In the genomic region with DNA sequence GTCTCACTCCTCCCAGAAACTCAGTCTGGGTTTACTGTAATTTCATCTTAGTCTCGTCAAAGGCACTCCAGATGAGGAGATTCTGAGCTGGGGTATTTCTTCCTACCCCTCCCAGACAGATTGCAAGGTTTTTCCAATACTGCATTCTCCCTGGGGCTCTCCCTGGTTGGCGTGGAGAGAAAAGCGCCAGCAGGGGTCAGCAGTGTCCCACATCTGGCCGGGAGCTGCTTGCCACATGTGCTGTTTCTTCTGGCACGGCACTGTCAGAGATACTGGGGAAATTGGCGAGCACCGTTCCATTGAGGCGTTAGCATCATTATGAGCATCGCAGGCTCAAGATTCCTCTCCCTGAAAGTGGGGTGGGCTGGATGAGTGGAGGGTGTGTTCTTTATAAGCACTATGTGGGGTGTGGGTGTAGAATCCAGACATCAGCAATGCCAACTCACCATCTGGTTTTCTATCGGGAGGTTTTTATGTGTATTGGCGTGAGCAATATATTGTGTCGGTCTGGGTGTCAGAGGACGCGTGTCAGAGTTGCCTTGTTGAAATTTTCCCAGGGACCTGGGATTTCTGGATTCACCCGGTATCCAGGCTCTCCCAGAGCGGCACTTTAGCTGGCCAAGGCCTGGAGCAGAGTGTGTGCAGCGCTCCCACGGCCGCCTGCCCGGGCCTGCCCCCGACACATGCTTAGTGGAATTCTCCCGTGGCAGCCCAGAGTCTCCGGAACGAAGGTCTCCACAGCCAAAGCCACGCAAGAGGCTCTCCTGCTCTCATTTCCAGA, we compare ENCODE assay signal across 8 cellular contexts. TPM values are rescaled to one million over a fixed set of nuclear protein-coding genes. Genes with fewer than 3 reads are reported as not detected.
DNase-seq lines count a peak whose midpoint lies in the region; ATAC-seq, FAIRE-seq and TF ChIP-seq lines count a peak whose summit lies in the region.

No MANE protein-coding gene starts in this region.

- no peaks in the 10 kb centered on the region for H3K36me3 Mint-ChIP-seq in astrocyte (ENCODE audit: low read depth, unreplicated experiment)

- H3K4me1 ChIP-seq in OCI-LY3 (ENCODE audit: low read length) (peaks cover 16% of the 10 kb centered on the region), astrocyte (ENCODE audit: insufficient read depth, low read length) (peaks cover 25% of the 10 kb centered on the region), skeletal muscle tissue (ENCODE audit: control insufficient read depth in 3 of 3, insufficient read depth in 3 of 3, low read length in 3 of 3) (peaks cover 19 to 24% (median 20%) of the 10 kb centered on the region in 3 donors)

- H3K4me3 Mint-ChIP-seq in astrocyte (ENCODE audit: unreplicated experiment), result peak overlapping the region; percentile 27

- ATAC-seq in GM21515 (IDR thresholded peaks at IDR 0.05; ENCODE audit: unreplicated experiment) (no peak), GM19035 (IDR thresholded peaks at IDR 0.05; ENCODE audit: unreplicated experiment) (no peak)

- H3K4me1 Mint-ChIP-seq in astrocyte (ENCODE audit: low read depth, unreplicated experiment), result peaks cover 39% of the 10 kb centered on the region

- no peak for FAIRE-seq in D721Med (lab: Jason Lieb, UNC)
- no peak for FAIRE-seq in HTR-8/SVneo (lab: Jason Lieb, UNC)
- FAIRE-seq in astrocyte (lab: Jason Lieb, UNC), result peak; percentile 5

- H3K27me3 Mint-ChIP-seq in astrocyte (ENCODE audit: low read depth, unreplicated experiment), result no peaks in the 10 kb centered on the region

- H3K9me3 Mint-ChIP-seq in astrocyte (ENCODE audit: unreplicated experiment), result no peaks in the 10 kb centered on the region

- H3K27ac Mint-ChIP-seq in astrocyte (ENCODE audit: unreplicated experiment), result peak overlapping the region; percentile 78

- H3K79me2 ChIP-seq in OCI-LY3 (ENCODE audit: low read length) (no peaks in the 10 kb centered on the region), astrocyte (ENCODE audit: insufficient read depth, low read length) (no peaks in the 10 kb centered on the region)

- H3K27ac ChIP-seq in OCI-LY3 (ENCODE audit: low read length) (no peak overlapping the region), astrocyte (ENCODE audit: low read depth, low read length) (no peak overlapping the region), skeletal muscle tissue (ENCODE audit: low read depth, low read length) (peak overlapping the region; percentile 77)

- no peak overlapping the region for H2AFZ ChIP-seq in OCI-LY3 (ENCODE audit: low read depth, low read length)
- no peak overlapping the region for H2AFZ ChIP-seq in astrocyte (ENCODE audit: low read depth, low read length)

- H3K27me3 ChIP-seq in OCI-LY3 (ENCODE audit: low read depth, low read length), result no peaks in the 10 kb centered on the region
- no peaks in the 10 kb centered on the region for H3K27me3 ChIP-seq in astrocyte (ENCODE audit: insufficient read depth, low read length)
- H3K27me3 ChIP-seq in skeletal muscle tissue (ENCODE audit: control insufficient read depth in 3 of 3, insufficient read depth in 3 of 3, low read length in 3 of 3), result peaks cover 0 to 1% (median 0%) of the 10 kb centered on the region in 3 donors

- no peak overlapping the region for H3K9ac ChIP-seq in OCI-LY3 (ENCODE audit: low read length)
- peak overlapping the region; percentile 29 for H3K9ac ChIP-seq in astrocyte (ENCODE audit: low read length)
- peak overlapping the region in 2 of 3 donors; percentile 9 to 28 for H3K9ac ChIP-seq in skeletal muscle tissue (ENCODE audit: low read depth in 1 of 3, low read length in 3 of 3)

- H3K4me3 ChIP-seq in OCI-LY3 (ENCODE audit: low read length) (no peak overlapping the region), astrocyte (ENCODE audit: insufficient read depth, low read depth, low read length) (no peak overlapping the region), skeletal muscle tissue (ENCODE audit: low read length in 3 of 3) (no peak overlapping the region)

- no peaks in the 10 kb centered on the region for H4K20me1 ChIP-seq in OCI-LY3 (ENCODE audit: insufficient read depth, low read length)
- H4K20me1 ChIP-seq in astrocyte (ENCODE audit: insufficient read depth, low read length), result no peaks in the 10 kb centered on the region

- peak; percentile 81 for DNase-seq in D721Med (ENCODE audit: insufficient read length, low spot score)
- peak; percentile 84 for DNase-seq in HTR-8/SVneo (ENCODE audit: insufficient read length, low spot score)
- DNase-seq in astrocyte (ENCODE audit: low read depth), result peak; percentile 74
- DNase-seq in hippocampal formation (lab: John Stamatoyannopoulos, UW), result peak; percentile 73 to 82

- H3K4me2 ChIP-seq in OCI-LY3 (ENCODE audit: low read length) (no peak overlapping the region), astrocyte (ENCODE audit: low read length) (peak overlapping the region; percentile 26)

- H3K36me3 ChIP-seq in OCI-LY3 (replicated peaks; ENCODE audit: low read depth, low read length) (peaks cover 3% of the 10 kb centered on the region), astrocyte (ENCODE audit: insufficient read depth, low read length) (no peaks in the 10 kb centered on the region), skeletal muscle tissue (ENCODE audit: control insufficient read depth in 3 of 3, insufficient read depth in 3 of 3, low read length in 3 of 3) (no peaks in the 10 kb centered on the region)

- TF ChIP-seq CTCF in D721Med (IDR thresholded peaks at IDR 0.05; ENCODE audit: insufficient read depth, missing control alignments) (peak; percentile 83), OCI-LY3 (IDR thresholded peaks at IDR 0.05; ENCODE audit: low read depth, low read length) (peak; percentile 88), astrocyte (IDR thresholded peaks at IDR 0.05; ENCODE audit: insufficient read depth, low read depth, low read length) (peak; percentile 89)

- H3K9me3 ChIP-seq in OCI-LY3 (ENCODE audit: insufficient read depth, low read length) (no peaks in the 10 kb centered on the region), astrocyte (ENCODE audit: insufficient read depth, low read depth, low read length) (no peaks in the 10 kb centered on the region), skeletal muscle tissue (ENCODE audit: control insufficient read depth in 3 of 3, low read length in 3 of 3) (no peaks in the 10 kb centered on the region)

RNA-seq across cellular contexts. Expression of a gene that starts 8.0 kb away (rescaled TPM):
- total RNA-seq in astrocyte, result 79.7 and 85.2 TPM in 2 replicates
- 11.0 TPM for total RNA-seq in skeletal muscle tissue

RNA-seq across cellular contexts. Expression of a gene that starts 24.0 kb away (rescaled TPM):
- total RNA-seq in astrocyte (289 and 317 TPM in 2 replicates), skeletal muscle tissue (42.8 TPM)
